Comparison of ENCODE assay signal across 1 cellular context in the genomic region with DNA sequence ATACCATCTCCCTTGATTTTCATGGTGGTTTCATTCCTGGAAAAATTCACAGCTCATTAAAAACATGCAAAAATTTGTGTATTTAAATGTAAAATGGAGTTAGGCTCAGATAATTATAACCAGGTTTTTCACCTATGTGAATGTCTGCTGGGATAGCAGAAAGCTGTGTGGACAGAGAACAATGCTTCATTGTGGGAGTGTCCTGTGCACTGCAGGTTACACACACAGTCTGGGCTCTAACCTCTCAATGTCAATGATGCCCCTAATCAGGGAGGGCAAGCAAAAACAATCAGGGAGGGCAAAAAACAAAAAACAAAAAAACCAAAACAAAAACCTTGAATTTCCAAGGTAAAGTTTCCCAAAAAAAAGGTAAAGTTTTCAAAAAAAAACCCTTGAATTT.
TF ChIP-seq lines count a peak whose summit lies in the region.

No MANE protein-coding gene starts in this region.

TF ChIP-seq in IMR-90, 13 proteins besides CTCF, POLR2A, EP300 and RAD21 (continued from another document):
- TF ChIP-seq, protein P1, sequence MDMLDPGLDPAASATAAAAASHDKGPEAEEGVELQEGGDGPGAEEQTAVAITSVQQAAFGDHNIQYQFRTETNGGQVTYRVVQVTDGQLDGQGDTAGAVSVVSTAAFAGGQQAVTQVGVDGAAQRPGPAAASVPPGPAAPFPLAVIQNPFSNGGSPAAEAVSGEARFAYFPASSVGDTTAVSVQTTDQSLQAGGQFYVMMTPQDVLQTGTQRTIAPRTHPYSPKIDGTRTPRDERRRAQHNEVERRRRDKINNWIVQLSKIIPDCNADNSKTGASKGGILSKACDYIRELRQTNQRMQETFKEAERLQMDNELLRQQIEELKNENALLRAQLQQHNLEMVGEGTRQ (IDR thresholded peaks at IDR 0.05; ENCODE audit: low read depth, low read length) = no peak
- TF ChIP-seq MAZ (IDR thresholded peaks at IDR 0.05; ENCODE audit: borderline replicate concordance, low read depth, low read length) = no peak
- TF ChIP-seq, protein P2, sequence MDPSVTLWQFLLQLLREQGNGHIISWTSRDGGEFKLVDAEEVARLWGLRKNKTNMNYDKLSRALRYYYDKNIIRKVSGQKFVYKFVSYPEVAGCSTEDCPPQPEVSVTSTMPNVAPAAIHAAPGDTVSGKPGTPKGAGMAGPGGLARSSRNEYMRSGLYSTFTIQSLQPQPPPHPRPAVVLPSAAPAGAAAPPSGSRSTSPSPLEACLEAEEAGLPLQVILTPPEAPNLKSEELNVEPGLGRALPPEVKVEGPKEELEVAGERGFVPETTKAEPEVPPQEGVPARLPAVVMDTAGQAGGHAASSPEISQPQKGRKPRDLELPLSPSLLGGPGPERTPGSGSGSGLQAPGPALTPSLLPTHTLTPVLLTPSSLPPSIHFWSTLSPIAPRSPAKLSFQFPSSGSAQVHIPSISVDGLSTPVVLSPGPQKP (IDR thresholded peaks at IDR 0.05; ENCODE audit: borderline replicate concordance, low read depth, low read length) = no peak
- no peak for TF ChIP-seq NFE2L2 (IDR thresholded peaks at IDR 0.05; ENCODE audit: low read depth, low read length)
- no peak for TF ChIP-seq CEBPB (IDR thresholded peaks at IDR 0.05; ENCODE audit: low read depth, low read length)
- TF ChIP-seq RCOR1 (IDR thresholded peaks at IDR 0.05; ENCODE audit: insufficient replicate concordance, low read length) = no peak
TF ChIP-seq in IMR-90: peak in this region for 0.
